Comparison of ENCODE assay signal across 19 cellular contexts in the genomic region with DNA sequence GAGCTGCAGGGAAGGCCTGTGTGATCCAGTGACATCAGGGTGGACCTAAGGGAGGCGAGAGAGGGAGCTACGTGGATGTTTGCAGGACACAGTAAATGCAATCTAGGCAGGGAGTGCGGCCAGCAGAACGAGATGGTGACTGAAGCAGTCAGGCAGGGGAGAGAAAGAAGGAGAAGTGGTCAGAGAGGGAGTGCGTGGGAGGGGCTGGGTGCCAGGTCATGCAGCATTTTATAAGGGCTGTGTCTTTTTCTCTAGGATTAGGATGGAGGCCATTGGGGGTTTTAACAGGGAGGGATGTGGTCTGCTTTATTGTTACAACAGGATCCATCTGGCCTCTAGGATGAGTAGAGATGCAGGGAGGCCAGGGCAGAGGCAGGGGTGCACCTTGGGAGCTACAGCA.
A peak's percentile ranks its signal among the peaks of the same experiment; 100 is the strongest.
DNase-seq lines count a peak whose midpoint lies in the region; ATAC-seq and TF ChIP-seq lines count a peak whose summit lies in the region.
"Had no signal": no experiment of that assay in that cellular context is flagged by ENCODE, and none has a peak within 500 bp of the region (broad histone marks: within the 10 kb centered on the region; RNA-seq: fewer than 3 reads in every experiment).

No MANE protein-coding gene starts in this region.

- no peaks in the 10 kb centered on the region for H3K9me3 ChIP-seq in parathyroid adenoma (ENCODE audit: control insufficient read depth, low read length)
- no peaks in the 10 kb centered on the region for H3K9me3 ChIP-seq in right cardiac atrium (ENCODE audit: control insufficient read depth, low read length)
- H3K9me3 ChIP-seq: ovary, SJSA1, tibial nerve had no signal

- no peak overlapping the region for H3K4me2 ChIP-seq in parathyroid adenoma (ENCODE audit: low read length)

- DNase-seq in HL-60 (ENCODE audit: low read depth in 1 of 2, low spot score in 1 of 2) (peak; percentile 3 to 46), coronary artery (ENCODE audit: low spot score) (peak; percentile 46), left lobe of liver (ENCODE audit: low spot score) (no peak), right cardiac atrium (no peak), GM13977 (ENCODE audit: low spot score) (no peak)
- DNase-seq: CD8-positive, alpha-beta memory T cell; cerebellar nuclear complex; DMS79 treated with DMSO at 0.1 percent for 48 hours; effector CD4-positive, alpha-beta T cell; H7; Karpas-422; NCI-H526 treated with DMSO at 0.1 percent for 48 hours had no signal

- H3K4me3 ChIP-seq in HL-60 (replicated peaks; ENCODE audit: insufficient read depth, low read length): no peak overlapping the region
- no peak overlapping the region for H3K4me3 ChIP-seq in coronary artery
- H3K4me3 ChIP-seq in parathyroid adenoma (ENCODE audit: low read depth, low read length): no peak overlapping the region
- H3K4me3 ChIP-seq in right cardiac atrium (ENCODE audit: low read length): no peak overlapping the region
- H3K4me3 ChIP-seq: ovary, SJSA1, tibial nerve had no signal

- 77% methylated on average over 5 of the region's 5 CpGs for WGBS in right cardiac atrium

- H3K27ac ChIP-seq in HL-60 (replicated peaks) (no peak overlapping the region), coronary artery (no peak overlapping the region), parathyroid adenoma (peak overlapping the region; percentile 94), right cardiac atrium (ENCODE audit: low read length) (no peak overlapping the region)
- H3K27ac ChIP-seq: ovary, SJSA1, tibial nerve had no signal

- intact Hi-C loops in right cardiac atrium (cut with DNase I): loop anchor here in 1 of 4 donors (10.0 kb wide), 1 partner anchor 268 kb away; no protein-coding TSS in a partner anchor

- H3K79me2 ChIP-seq in parathyroid adenoma: peaks cover 28% of the 10 kb centered on the region

- H3K4me1 ChIP-seq in parathyroid adenoma (peaks cover 66% of the 10 kb centered on the region), right cardiac atrium (ENCODE audit: control insufficient read depth, insufficient read depth, low read length) (peaks cover 19% of the 10 kb centered on the region)

- H3K27me3 ChIP-seq in HL-60 (ENCODE audit: insufficient read depth, poor library complexity, severe bottlenecking) (no peaks in the 10 kb centered on the region), parathyroid adenoma (ENCODE audit: control insufficient read depth, insufficient read depth, low read length) (no peaks in the 10 kb centered on the region), right cardiac atrium (ENCODE audit: control insufficient read depth, insufficient read depth) (no peaks in the 10 kb centered on the region)
- H3K27me3 ChIP-seq: ovary, SJSA1, tibial nerve had no signal

- no peaks in the 10 kb centered on the region for H3K36me3 ChIP-seq in parathyroid adenoma (ENCODE audit: control insufficient read depth, insufficient read depth, low read length)
- H3K36me3 ChIP-seq: ovary had no signal

- in situ Hi-C loops in GM13977 (cut with MboI; ENCODE audit: low pct_unique_long_range_greater_than_20kb, low sequenced_read_pairs, unreplicated experiment): no loop called here

- ATAC-seq in GM18511 (IDR thresholded peaks at IDR 0.05; ENCODE audit: unreplicated experiment): no peak
- no peak for ATAC-seq in left lobe of liver
- no peak for ATAC-seq in right cardiac atrium
- ATAC-seq: activated naive CD4-positive, alpha-beta T cell treated with anti-CD3 and anti-CD28 coated beads, Interleukin-2, amount 50 U/mL, for 72 hours had no signal

- TF ChIP-seq CTCF in HL-60 (IDR thresholded peaks at IDR 0.05; ENCODE audit: insufficient read depth, low read length): no peak
- TF ChIP-seq CTCF in coronary artery (IDR thresholded peaks at IDR 0.05): no peak
- TF ChIP-seq CTCF in parathyroid adenoma (IDR thresholded peaks at IDR 0.05): no peak
- no peak for TF ChIP-seq CTCF in GM13977 (IDR thresholded peaks at IDR 0.05; ENCODE audit: extremely low read depth, insufficient read depth, missing control alignments)

- H3K9ac ChIP-seq in parathyroid adenoma: no peak overlapping the region

- no peak overlapping the region for H2AFZ ChIP-seq in parathyroid adenoma

TF ChIP-seq in PFSK-1, 5 proteins besides CTCF, POLR2A, EP300 and RAD21:
- TF ChIP-seq FOXP2 (optimal IDR thresholded peaks at IDR 0.05; ENCODE audit: borderline replicate concordance, extremely low read depth, extremely low read length, insufficient read depth): no peak
- TF ChIP-seq, protein P1, sequence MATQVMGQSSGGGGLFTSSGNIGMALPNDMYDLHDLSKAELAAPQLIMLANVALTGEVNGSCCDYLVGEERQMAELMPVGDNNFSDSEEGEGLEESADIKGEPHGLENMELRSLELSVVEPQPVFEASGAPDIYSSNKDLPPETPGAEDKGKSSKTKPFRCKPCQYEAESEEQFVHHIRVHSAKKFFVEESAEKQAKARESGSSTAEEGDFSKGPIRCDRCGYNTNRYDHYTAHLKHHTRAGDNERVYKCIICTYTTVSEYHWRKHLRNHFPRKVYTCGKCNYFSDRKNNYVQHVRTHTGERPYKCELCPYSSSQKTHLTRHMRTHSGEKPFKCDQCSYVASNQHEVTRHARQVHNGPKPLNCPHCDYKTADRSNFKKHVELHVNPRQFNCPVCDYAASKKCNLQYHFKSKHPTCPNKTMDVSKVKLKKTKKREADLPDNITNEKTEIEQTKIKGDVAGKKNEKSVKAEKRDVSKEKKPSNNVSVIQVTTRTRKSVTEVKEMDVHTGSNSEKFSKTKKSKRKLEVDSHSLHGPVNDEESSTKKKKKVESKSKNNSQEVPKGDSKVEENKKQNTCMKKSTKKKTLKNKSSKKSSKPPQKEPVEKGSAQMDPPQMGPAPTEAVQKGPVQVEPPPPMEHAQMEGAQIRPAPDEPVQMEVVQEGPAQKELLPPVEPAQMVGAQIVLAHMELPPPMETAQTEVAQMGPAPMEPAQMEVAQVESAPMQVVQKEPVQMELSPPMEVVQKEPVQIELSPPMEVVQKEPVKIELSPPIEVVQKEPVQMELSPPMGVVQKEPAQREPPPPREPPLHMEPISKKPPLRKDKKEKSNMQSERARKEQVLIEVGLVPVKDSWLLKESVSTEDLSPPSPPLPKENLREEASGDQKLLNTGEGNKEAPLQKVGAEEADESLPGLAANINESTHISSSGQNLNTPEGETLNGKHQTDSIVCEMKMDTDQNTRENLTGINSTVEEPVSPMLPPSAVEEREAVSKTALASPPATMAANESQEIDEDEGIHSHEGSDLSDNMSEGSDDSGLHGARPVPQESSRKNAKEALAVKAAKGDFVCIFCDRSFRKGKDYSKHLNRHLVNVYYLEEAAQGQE (IDR thresholded peaks at IDR 0.05; ENCODE audit: insufficient read depth in 1 of 2, low read depth in 2 of 2, low read length in 2 of 2): no peak
- TF ChIP-seq TAF1 (IDR thresholded peaks at IDR 0.05; ENCODE audit: borderline replicate concordance, insufficient read depth, low read length): no peak
- peak; percentile 59 for TF ChIP-seq POLR2AphosphoS5 (IDR thresholded peaks at IDR 0.05; ENCODE audit: low read depth, low read length)
- TF ChIP-seq SIN3A (IDR thresholded peaks at IDR 0.05; ENCODE audit: borderline replicate concordance, insufficient read depth, low read length): no peak

Comparison
In these comparisons a context has a peak if more than half of its experiments do, and no peak if none do; other contexts are left out.
1. DNase-seq: peak in HL-60 (2 of 2) and coronary artery (single experiment); none in left lobe of liver (single experiment), right cardiac atrium (0 of 3) and GM13977 (single experiment).